ENCODE assay signal across 16 cellular contexts in genomic region chr20:51961964-51962761, GRCh38.
A peak's percentile ranks its signal among the peaks of the same experiment; 100 is the strongest.
DNase-seq lines count a peak whose midpoint lies in the region; TF ChIP-seq lines count a peak whose summit lies in the region.
"Had no signal": no experiment of that assay in that cellular context is flagged by ENCODE, and none has a peak within 500 bp of the region (broad histone marks: within the 10 kb centered on the region; RNA-seq: fewer than 3 reads in every experiment).

No MANE protein-coding gene starts in this region.

- H3K4me1 Mint-ChIP-seq in progenitor cell of endocrine pancreas (ENCODE audit: low read depth): peaks cover 41% of the 10 kb centered on the region

- H3K36me3 ChIP-seq in HEK293 (ENCODE audit: control insufficient read depth in 2 of 2, insufficient read depth in 1 of 2, low read length in 2 of 2): no peaks in the 10 kb centered on the region
- H3K36me3 ChIP-seq: left lung, uterus had no signal

- H3K27me3 Mint-ChIP-seq in progenitor cell of endocrine pancreas: no peaks in the 10 kb centered on the region

- POLR2A ChIA-PET in HEK293 (lab: Yijun Ruan, JAX): no interaction called here

- H3K27ac Mint-ChIP-seq in progenitor cell of endocrine pancreas: peak overlapping the region; percentile 32
- H3K27ac Mint-ChIP-seq: activated naive CD8-positive, alpha-beta T cell treated with anti-CD3 and anti-CD28 coated beads, Interleukin-2, amount 10 ng/mL, durations not matched to agents 7 days and 5 days; activated T-cell treated with anti-CD3 and anti-CD28 coated beads, Interleukin-2, amount 50 U/mL, for 72 hours; T-helper 1 cell treated with Interleukin-12 subunit alpha and Interleukin-12 subunit beta and Interleukin-4 antibody, amounts not matched to agents 30 μg/mL and 1 μg/mL, for 36 hours had no signal

- no peaks in the 10 kb centered on the region for H3K36me3 Mint-ChIP-seq in progenitor cell of endocrine pancreas (ENCODE audit: insufficient read depth)
- H3K36me3 Mint-ChIP-seq: activated naive CD8-positive, alpha-beta T cell treated with anti-CD3 and anti-CD28 coated beads, Interleukin-2, amount 10 ng/mL, durations not matched to agents 7 days and 5 days had no signal

- CTCF ChIA-PET in HEK293 (lab: Yijun Ruan, JAX): interaction anchor here (0.6 kb wide), 1 partner anchor 16 kb away, joined by 4 read pairs; no protein-coding TSS in a partner anchor

- H3K27ac ChIP-seq in HEK293 (ENCODE audit: extremely low read depth, low read depth, low read length): 0 out of 2 replicates have a peak overlapping the region, but pooled peaks have one; percentile 27
- H3K27ac ChIP-seq: dorsolateral prefrontal cortex, left lung, uterus had no signal

- TF ChIP-seq CTCF in HEK293 (tag by site-specific recombination; IDR thresholded peaks at IDR 0.05) (no peak), fibroblast of villous mesenchyme (IDR thresholded peaks at IDR 0.05; ENCODE audit: insufficient read depth, low read depth, low read length) (no peak), progenitor cell of endocrine pancreas (IDR thresholded peaks at IDR 0.05; ENCODE audit: unreplicated experiment) (no peak)

- peaks cover 32% of the 10 kb centered on the region for H3K4me1 ChIP-seq in HEK293 (ENCODE audit: control insufficient read depth, insufficient read depth, low read length)
- H3K4me1 ChIP-seq: left lung, uterus had no signal

- H3K4me3 ChIP-seq in HEK293 (ENCODE audit: low read depth, low read length) (no peak overlapping the region), fibroblast of villous mesenchyme (ENCODE audit: low read depth, low read length) (peak overlapping the region; percentile 24)
- H3K4me3 ChIP-seq: dorsolateral prefrontal cortex, uterus had no signal

- DNase-seq in NCI-H748 (lab: John Stamatoyannopoulos, UW; ENCODE audit: unreplicated experiment) (peak; percentile 62), fibroblast of villous mesenchyme (ENCODE audit: low read depth) (no peak), progenitor cell of endocrine pancreas (ENCODE audit: low spot score, unreplicated experiment) (no peak), EL (no peak), kidney glomerular epithelial cell (lab: John Stamatoyannopoulos, UW) (no peak), cortex of kidney (lab: John Stamatoyannopoulos, UW) (no peak)
- DNase-seq: activated naive CD8-positive, alpha-beta T cell treated with anti-CD3 and anti-CD28 coated beads, Interleukin-2, amount 10 ng/mL, durations not matched to agents 7 days and 5 days; activated T-cell treated with anti-CD3 and anti-CD28 coated beads, Interleukin-2, amount 50 U/mL, for 72 hours; dorsolateral prefrontal cortex; left lung; NCI-H1436; SHP77; stimulated activated CD4-positive, alpha-beta T cell treated with anti-CD3 and anti-CD28 coated beads, Interleukin-1b, Interleukin-23, amount 100 ng/mL, for 48 hours; uterus had no signal

- H3K9me3 Mint-ChIP-seq in progenitor cell of endocrine pancreas (ENCODE audit: low read depth): no peaks in the 10 kb centered on the region
- H3K9me3 Mint-ChIP-seq: activated naive CD8-positive, alpha-beta T cell treated with anti-CD3 and anti-CD28 coated beads, Interleukin-2, amount 10 ng/mL, durations not matched to agents 7 days and 5 days; activated T-cell treated with anti-CD3 and anti-CD28 coated beads, Interleukin-2, amount 50 U/mL, for 72 hours; T-helper 1 cell treated with Interleukin-12 subunit alpha and Interleukin-12 subunit beta and Interleukin-4 antibody, amounts not matched to agents 30 μg/mL and 1 μg/mL, for 36 hours had no signal

- no peak overlapping the region for H3K4me3 Mint-ChIP-seq in progenitor cell of endocrine pancreas (ENCODE audit: low read depth)
- H3K4me3 Mint-ChIP-seq: activated naive CD8-positive, alpha-beta T cell treated with anti-CD3 and anti-CD28 coated beads, Interleukin-2, amount 10 ng/mL, durations not matched to agents 7 days and 5 days; activated T-cell treated with anti-CD3 and anti-CD28 coated beads, Interleukin-2, amount 50 U/mL, for 72 hours; T-helper 1 cell treated with Interleukin-12 subunit alpha and Interleukin-12 subunit beta and Interleukin-4 antibody, amounts not matched to agents 30 μg/mL and 1 μg/mL, for 36 hours had no signal

- no peaks in the 10 kb centered on the region for H3K9me3 ChIP-seq in HEK293 (ENCODE audit: control insufficient read depth, insufficient read depth, low read depth, low read length)
- H3K9me3 ChIP-seq: left lung, uterus had no signal

TF ChIP-seq in HEK293, 187 proteins besides CTCF, POLR2A, EP300 and RAD21 (continues in another document):
- TF ChIP-seq ATF2 (tag by site-specific recombination; IDR thresholded peaks at IDR 0.05; ENCODE audit: low read depth): no peak
- peak; percentile 87 for TF ChIP-seq MZF1 (tag by site-specific recombination; IDR thresholded peaks at IDR 0.05; ENCODE audit: borderline replicate concordance)
- peak; percentile 60; the same call in 1 of the 2 replicates for TF ChIP-seq ZNF561 (tag by site-specific recombination; IDR thresholded peaks at IDR 0.05; ENCODE audit: borderline replicate concordance)
- TF ChIP-seq IKZF3 (tag by site-specific recombination; IDR thresholded peaks at IDR 0.05): peak; percentile 49; the same call in 1 of the 2 replicates
- no peak for TF ChIP-seq ZNF121 (tag by site-specific recombination; IDR thresholded peaks at IDR 0.05)
- TF ChIP-seq WT1 (tag by site-specific recombination; IDR thresholded peaks at IDR 0.05): peak; percentile 24; the same call in 1 of the 2 replicates
- TF ChIP-seq, protein P1, sequence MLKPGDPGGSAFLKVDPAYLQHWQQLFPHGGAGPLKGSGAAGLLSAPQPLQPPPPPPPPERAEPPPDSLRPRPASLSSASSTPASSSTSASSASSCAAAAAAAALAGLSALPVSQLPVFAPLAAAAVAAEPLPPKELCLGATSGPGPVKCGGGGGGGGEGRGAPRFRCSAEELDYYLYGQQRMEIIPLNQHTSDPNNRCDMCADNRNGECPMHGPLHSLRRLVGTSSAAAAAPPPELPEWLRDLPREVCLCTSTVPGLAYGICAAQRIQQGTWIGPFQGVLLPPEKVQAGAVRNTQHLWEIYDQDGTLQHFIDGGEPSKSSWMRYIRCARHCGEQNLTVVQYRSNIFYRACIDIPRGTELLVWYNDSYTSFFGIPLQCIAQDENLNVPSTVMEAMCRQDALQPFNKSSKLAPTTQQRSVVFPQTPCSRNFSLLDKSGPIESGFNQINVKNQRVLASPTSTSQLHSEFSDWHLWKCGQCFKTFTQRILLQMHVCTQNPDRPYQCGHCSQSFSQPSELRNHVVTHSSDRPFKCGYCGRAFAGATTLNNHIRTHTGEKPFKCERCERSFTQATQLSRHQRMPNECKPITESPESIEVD (tag by site-specific recombination; IDR thresholded peaks at IDR 0.05): peak; percentile 16
- 0 out of 2 replicates have a peak, but pooled peaks have one; percentile 12 for TF ChIP-seq ZNF692 (tag by site-specific recombination; IDR thresholded peaks at IDR 0.05)
- no peak for TF ChIP-seq KLF16 (tag by site-specific recombination; IDR thresholded peaks at IDR 0.05)
- TF ChIP-seq FEZF1 (tag by site-specific recombination; IDR thresholded peaks at IDR 0.05): peak; percentile 33
- 0 out of 2 replicates have a peak, but pooled peaks have one; percentile 34 for TF ChIP-seq TRIM28 (IDR thresholded peaks at IDR 0.05; ENCODE audit: borderline replicate concordance, low read length)
- TF ChIP-seq SP7 (tag by site-specific recombination; IDR thresholded peaks at IDR 0.05): peak; percentile 64
- peak; percentile 53; the same call in 1 of the 2 replicates for TF ChIP-seq GFI1B (tag by site-specific recombination; IDR thresholded peaks at IDR 0.05)
- no peak for TF ChIP-seq HOXD13 (CRISPR knock-in tag; IDR thresholded peaks at IDR 0.05; ENCODE audit: borderline replicate concordance)
- TF ChIP-seq ZBTB8A (tag by site-specific recombination; IDR thresholded peaks at IDR 0.05): no peak
- TF ChIP-seq ZNF335 (tag by site-specific recombination; conservative IDR thresholded peaks at IDR 0.05): peak; percentile 64
